In the genomic region with DNA sequence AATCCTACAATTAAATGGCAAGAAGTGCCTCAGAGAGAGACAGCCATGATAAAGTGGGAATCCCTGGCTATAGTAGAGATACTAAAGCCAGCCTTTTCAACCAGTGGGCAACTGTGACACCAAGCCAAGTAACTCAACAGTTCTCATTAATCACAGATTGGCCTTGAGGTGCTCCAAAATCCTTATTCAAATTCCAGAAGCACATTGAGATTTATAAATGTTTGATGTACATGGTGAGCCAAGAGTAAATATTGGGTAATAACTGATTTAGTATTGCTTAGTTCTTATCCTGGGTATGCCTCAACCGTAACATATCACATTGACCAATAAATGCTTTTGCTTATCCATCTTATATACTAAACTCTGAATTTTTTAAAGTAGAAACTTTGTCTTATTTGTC, we compare ENCODE assay signal across 35 cellular contexts. TPM values are rescaled to one million over a fixed set of nuclear protein-coding genes. Genes with fewer than 3 reads are reported as not detected.
"Had no signal": no experiment of that assay in that cellular context is flagged by ENCODE, and none has a peak within 500 bp of the region (broad histone marks: within the 10 kb centered on the region; RNA-seq: fewer than 3 reads in every experiment).

No MANE protein-coding gene starts in this region.

- H3K27ac Mint-ChIP-seq: natural killer cell; nephron; neural progenitor cell; progenitor cell of endocrine pancreas; stimulated activated memory B cell treated with anti-CD40 and anti-IgM and Interleukin-4, amounts not matched to agents 10 μg/mL and 1 μg/mL and 100 μg/mL, for 72 hours; stimulated activated naive CD8-positive, alpha-beta T cell treated with anti-CD3 and anti-CD28 coated beads, Interleukin-15, amount 100 ng/mL, for 72 hours; type B pancreatic cell had no signal

- DNase-seq: natural killer cell; occipital lobe; ovary; posterior cingulate gyrus; psoas muscle; right cardiac atrium; spleen; stimulated activated CD4-positive, alpha-beta T cell treated with anti-CD3 and anti-CD28 coated beads, Interleukin-12 subunit alpha, Interleukin-12 subunit beta, amount 100 ng/mL, for 4 hours; stimulated activated CD4-positive, alpha-beta T cell treated with anti-CD3 and anti-CD28 coated beads, Interleukin-1b, Interleukin-23, amount 100 ng/mL, for 48 hours; stimulated activated CD4-positive, alpha-beta T cell treated with anti-CD3 and anti-CD28 coated beads, Interleukin-4, amount 100 ng/mL, for 1 hour; stimulated activated CD4-positive, alpha-beta T cell treated with anti-CD3 and anti-CD28 coated beads, Interleukin-4, amount 100 ng/mL, for 4 hours; stimulated activated CD8-positive, alpha-beta memory T cell treated with anti-CD3 and anti-CD28 coated beads, Interleukin-4, amount 100 ng/mL, for 48 hours; stimulated activated naive CD4-positive, alpha-beta T cell; stimulated activated naive CD8-positive, alpha-beta T cell treated with anti-CD3 and anti-CD28 coated beads, Interleukin-15, amount 100 ng/mL, for 72 hours; stimulated activated naive CD8-positive, alpha-beta T cell treated with anti-CD3 and anti-CD28 coated beads, Interleukin-15, Interleukin-2, amounts not matched to agents 100 U/mL and 50 U/mL, for 24 hours; substantia nigra; testis; tibial artery; transverse colon; upper lobe of right lung; uterus had no signal

- H3K9me3 ChIP-seq: ovary, psoas muscle, spleen, suprapubic skin, testis, tibial artery, transverse colon, upper lobe of right lung, uterus had no signal

- H3K4me1 ChIP-seq: parathyroid adenoma, psoas muscle, spleen, suprapubic skin, testis, tibial artery, upper lobe of right lung, uterus had no signal

- H3K36me3 Mint-ChIP-seq: natural killer cell; neural progenitor cell; stimulated activated memory B cell treated with anti-CD40 and anti-IgM and Interleukin-4, amounts not matched to agents 10 μg/mL and 1 μg/mL and 100 μg/mL, for 72 hours; type B pancreatic cell had no signal

- H3K4me1 Mint-ChIP-seq: natural killer cell; nephron; neural progenitor cell; stimulated activated memory B cell treated with anti-CD40 and anti-IgM and Interleukin-4, amounts not matched to agents 10 μg/mL and 1 μg/mL and 100 μg/mL, for 72 hours; stimulated activated naive CD8-positive, alpha-beta T cell treated with anti-CD3 and anti-CD28 coated beads, Interleukin-15, amount 100 ng/mL, for 72 hours had no signal

- H3K27me3 ChIP-seq: neural progenitor cell, ovary, suprapubic skin, testis, tibial artery, transverse colon, upper lobe of right lung, uterus had no signal

- H3K4me3 ChIP-seq: neural progenitor cell, ovary, psoas muscle, skin epidermis, smooth muscle cell, spleen, suprapubic skin, testis, tibial artery, transverse colon, upper lobe of right lung, uterus had no signal

- H3K9me3 Mint-ChIP-seq: nephron; neural progenitor cell; stimulated activated memory B cell treated with anti-CD40 and anti-IgM and Interleukin-4, amounts not matched to agents 10 μg/mL and 1 μg/mL and 100 μg/mL, for 72 hours; stimulated activated naive CD8-positive, alpha-beta T cell treated with anti-CD3 and anti-CD28 coated beads, Interleukin-15, amount 100 ng/mL, for 72 hours had no signal

- H3K27ac ChIP-seq: neural progenitor cell, ovary, parathyroid adenoma, psoas muscle, skin epidermis, spleen, suprapubic skin, testis, tibial artery, transverse colon, upper lobe of right lung, uterus had no signal

- H3K4me3 Mint-ChIP-seq: natural killer cell; nephron; neural progenitor cell; stimulated activated memory B cell treated with anti-CD40 and anti-IgM and Interleukin-4, amounts not matched to agents 10 μg/mL and 1 μg/mL and 100 μg/mL, for 72 hours; stimulated activated naive CD8-positive, alpha-beta T cell treated with anti-CD3 and anti-CD28 coated beads, Interleukin-15, amount 100 ng/mL, for 72 hours; type B pancreatic cell had no signal

- H3K27me3 Mint-ChIP-seq: progenitor cell of endocrine pancreas; stimulated activated naive CD8-positive, alpha-beta T cell treated with anti-CD3 and anti-CD28 coated beads, Interleukin-15, amount 100 ng/mL, for 72 hours; type B pancreatic cell had no signal

- H3K36me3 ChIP-seq: neural progenitor cell, ovary, spleen, suprapubic skin, tibial artery, transverse colon, upper lobe of right lung, uterus had no signal

- ATAC-seq: natural killer cell; psoas muscle; right cardiac atrium; sciatic nerve; stimulated activated memory B cell treated with anti-CD40 and anti-IgM and Interleukin-4, amounts not matched to agents 10 μg/mL and 1 μg/mL and 100 μg/mL, for 72 hours; stimulated activated naive CD8-positive, alpha-beta T cell treated with anti-CD3 and anti-CD28 coated beads, Interleukin-15, amount 100 ng/mL, for 72 hours; stimulated activated naive CD8-positive, alpha-beta T cell treated with anti-CD3 and anti-CD28 coated beads, Interleukin-15, Interleukin-2, amounts not matched to agents 100 U/mL and 50 U/mL, for 24 hours; upper lobe of right lung had no signal

RNA-seq across cellular contexts. Expression of a gene that starts 17.1 kb away (rescaled TPM):
- total RNA-seq: natural killer cell, occipital lobe, osteoblast, progenitor cell of endocrine pancreas, psoas muscle, renal cortical epithelial cell, right cardiac atrium, sciatic nerve, smooth muscle cell, testis, transverse colon, upper lobe of right lung had no signal
- polyA plus RNA-seq: neural cell, ovary, psoas muscle, right cardiac atrium, smooth muscle cell had no signal

RNA-seq across cellular contexts. Expression of a gene that starts 29.3 kb away (rescaled TPM):
- total RNA-seq: natural killer cell, occipital lobe, osteoblast, progenitor cell of endocrine pancreas, renal cortical epithelial cell, sciatic nerve, smooth muscle cell, spleen, upper lobe of right lung, urinary bladder had no signal
- polyA plus RNA-seq: neural cell, psoas muscle, right cardiac atrium, smooth muscle cell, urinary bladder had no signal
